In genomic region chr2:11281221-11281620, GRCh38 we compare ENCODE assay signal across 30 cellular contexts.
"Had no signal": no experiment of that assay in that cellular context is flagged by ENCODE, and none has a peak within 500 bp of the region (broad histone marks: within the 10 kb centered on the region; RNA-seq: fewer than 3 reads in every experiment).

No MANE protein-coding gene starts in this region.

- H3K9me3 ChIP-seq: adrenal gland, body of pancreas, neutrophil, ovary, prostate gland, sigmoid colon, thyroid gland had no signal

- H3K27ac ChIP-seq: adrenal gland, body of pancreas, gastroesophageal sphincter, neutrophil, ovary, prostate gland, sigmoid colon, stomach, thyroid gland had no signal

- H3K4me3 ChIP-seq: adrenal gland, body of pancreas, dorsolateral prefrontal cortex, gastroesophageal sphincter, ovary, prostate gland, sigmoid colon, stomach, thyroid gland, upper lobe of left lung had no signal

- H3K27ac Mint-ChIP-seq: activated CD4-positive, alpha-beta T cell treated with anti-CD3 and anti-CD28 coated beads for 36 hours; activated CD8-positive, alpha-beta T cell treated with anti-CD3 and anti-CD28 coated beads, Interleukin-2, amount 10 ng/mL, durations not matched to agents 7 days and 5 days; activated naive CD8-positive, alpha-beta T cell treated with anti-CD3 and anti-CD28 coated beads for 36 hours; nephron; stimulated activated naive B cell treated with anti-CD40 and anti-IgM and Interleukin-4, amounts not matched to agents 10 μg/mL and 1 μg/mL and 100 μg/mL, for 72 hours; T-helper 17 cell had no signal

- DNase-seq: activated CD4-positive, alpha-beta T cell treated with anti-CD3 and anti-CD28 coated beads for 36 hours; activated CD4-positive, CD25-positive, alpha-beta regulatory T cell; activated CD8-positive, alpha-beta T cell treated with anti-CD3 and anti-CD28 coated beads, Interleukin-2, amount 10 ng/mL, durations not matched to agents 7 days and 5 days; activated effector memory CD4-positive, alpha-beta T cell treated with Interleukin-2 at 50 U/mL for 16 hours; activated naive CD4-positive, alpha-beta T cell treated with Interleukin-2 at 50 U/mL for 16 hours; activated naive CD8-positive, alpha-beta T cell treated with anti-CD3 and anti-CD28 coated beads for 36 hours; adrenal gland; aorta; body of pancreas; dorsolateral prefrontal cortex; effector memory CD4-positive, alpha-beta T cell; head of caudate nucleus; hippocampal formation; left cardiac atrium; left ventricle myocardium superior; mammary epithelial cell; ovary; sigmoid colon; small intestine; stimulated activated CD4-positive, alpha-beta T cell treated with anti-CD3 and anti-CD28 coated beads, Interleukin-1b, Interleukin-23, amount 100 ng/mL, for 48 hours; stimulated activated naive B cell treated with anti-CD40 and anti-IgM and Interleukin-4, amounts not matched to agents 10 μg/mL and 1 μg/mL and 100 μg/mL, for 72 hours; stomach; T-helper 17 cell; T1000; thyroid gland; upper lobe of left lung had no signal

- H3K36me3 ChIP-seq: adrenal gland, ovary had no signal

- H3K4me1 ChIP-seq: body of pancreas, prostate gland, sigmoid colon, thyroid gland had no signal

- ATAC-seq: activated CD4-positive, alpha-beta T cell treated with anti-CD3 and anti-CD28 coated beads for 36 hours; activated CD8-positive, alpha-beta T cell treated with anti-CD3 and anti-CD28 coated beads, Interleukin-2, amount 10 ng/mL, durations not matched to agents 7 days and 5 days; body of pancreas; gastroesophageal sphincter; left cardiac atrium; left ventricle myocardium superior; stimulated activated naive B cell treated with anti-CD40 and anti-IgM and Interleukin-4, amounts not matched to agents 10 μg/mL and 1 μg/mL and 100 μg/mL, for 72 hours; T-helper 17 cell had no signal

- H3K27me3 ChIP-seq: adrenal gland, body of pancreas, dorsolateral prefrontal cortex, gastroesophageal sphincter, neutrophil, ovary, sigmoid colon, stomach, thyroid gland, upper lobe of left lung had no signal
